Comparison of ENCODE assay signal across 24 cellular contexts in genomic region chr14:100448376-100448775, GRCh38.
A peak's percentile ranks its signal among the peaks of the same experiment; 100 is the strongest.
DNase-seq lines count a peak whose midpoint lies in the region; ATAC-seq, FAIRE-seq and TF ChIP-seq lines count a peak whose summit lies in the region.
"Had no signal": no experiment of that assay in that cellular context is flagged by ENCODE, and none has a peak within 500 bp of the region (broad histone marks: within the 10 kb centered on the region; RNA-seq: fewer than 3 reads in every experiment).

No MANE protein-coding gene starts in this region.

- no peak for TF ChIP-seq POLR2A in GM18505 (IDR thresholded peaks at IDR 0.05; ENCODE audit: borderline replicate concordance, extremely low read depth, insufficient read depth, insufficient read length)

- no peaks in the 10 kb centered on the region for H3K27me3 ChIP-seq in bronchial epithelial cell (ENCODE audit: control insufficient read depth, insufficient read depth, low read length)
- H3K27me3 ChIP-seq: SJSA1 had no signal

- H3K4me3 ChIP-seq in bronchial epithelial cell (ENCODE audit: low read depth, low read length): no peak overlapping the region
- no peak overlapping the region for H3K4me3 ChIP-seq in mucosa of descending colon
- H3K4me3 ChIP-seq: A549, SJSA1 had no signal

- H3K36me3 Mint-ChIP-seq in activated naive CD8-positive, alpha-beta T cell treated with anti-CD3 and anti-CD28 coated beads, Interleukin-2, amount 10 ng/mL, durations not matched to agents 7 days and 5 days: peaks cover 2% of the 10 kb centered on the region
- no peaks in the 10 kb centered on the region for H3K36me3 Mint-ChIP-seq in activated naive CD8-positive, alpha-beta T cell treated with anti-CD3 and anti-CD28 coated beads for 36 hours

- TF ChIP-seq CTCF in bronchial epithelial cell (IDR thresholded peaks at IDR 0.05; ENCODE audit: insufficient read depth, low read length, severe bottlenecking) (no peak), mucosa of descending colon (IDR thresholded peaks at IDR 0.05) (no peak)

- no peaks in the 10 kb centered on the region for H3K36me3 ChIP-seq in bronchial epithelial cell (ENCODE audit: control insufficient read depth, insufficient read depth, low read length)
- H3K36me3 ChIP-seq in mucosa of descending colon (ENCODE audit: low read depth): no peaks in the 10 kb centered on the region
- H3K36me3 ChIP-seq: SJSA1 had no signal

- H3K9me3 Mint-ChIP-seq in activated naive CD8-positive, alpha-beta T cell treated with anti-CD3 and anti-CD28 coated beads, Interleukin-2, amount 10 ng/mL, durations not matched to agents 7 days and 5 days: no peaks in the 10 kb centered on the region
- no peaks in the 10 kb centered on the region for H3K9me3 Mint-ChIP-seq in activated naive CD8-positive, alpha-beta T cell treated with anti-CD3 and anti-CD28 coated beads for 36 hours
- H3K9me3 Mint-ChIP-seq: CD14-positive monocyte had no signal

- no peaks in the 10 kb centered on the region for H3K27me3 Mint-ChIP-seq in activated naive CD8-positive, alpha-beta T cell treated with anti-CD3 and anti-CD28 coated beads, Interleukin-2, amount 10 ng/mL, durations not matched to agents 7 days and 5 days
- H3K27me3 Mint-ChIP-seq in activated naive CD8-positive, alpha-beta T cell treated with anti-CD3 and anti-CD28 coated beads for 36 hours: no peaks in the 10 kb centered on the region
- H3K27me3 Mint-ChIP-seq: B cell had no signal

- no peak for FAIRE-seq in bronchial epithelial cell (lab: Jason Lieb, UNC)
- FAIRE-seq: A549, GM19239 had no signal

- no peak for ATAC-seq in activated naive CD8-positive, alpha-beta T cell treated with anti-CD3 and anti-CD28 coated beads, Interleukin-2, amount 10 ng/mL, durations not matched to agents 7 days and 5 days (ENCODE audit: low read depth)
- ATAC-seq in mucosa of descending colon (peak; percentile 42), GM18505 (IDR thresholded peaks at IDR 0.05; ENCODE audit: unreplicated experiment) (no peak)
- ATAC-seq: A549, Right ventricle myocardium inferior had no signal

- H3K27ac Mint-ChIP-seq in activated naive CD8-positive, alpha-beta T cell treated with anti-CD3 and anti-CD28 coated beads, Interleukin-2, amount 10 ng/mL, durations not matched to agents 7 days and 5 days: peak overlapping the region; percentile 37
- H3K27ac Mint-ChIP-seq in activated naive CD8-positive, alpha-beta T cell treated with anti-CD3 and anti-CD28 coated beads for 36 hours: no peak overlapping the region
- H3K27ac Mint-ChIP-seq: B cell had no signal

- H3K9me3 ChIP-seq in mucosa of descending colon: no peaks in the 10 kb centered on the region
- H3K9me3 ChIP-seq: A549, SJSA1 had no signal

- DNase-seq in activated naive CD8-positive, alpha-beta T cell treated with anti-CD3 and anti-CD28 coated beads, Interleukin-2, amount 10 ng/mL, durations not matched to agents 7 days and 5 days: no peak
- DNase-seq in activated naive CD8-positive, alpha-beta T cell treated with anti-CD3 and anti-CD28 coated beads for 36 hours: no peak
- DNase-seq in bronchial epithelial cell (ENCODE audit: low read depth) (peak; percentile 10), mucosa of descending colon (no peak), mucosa of gallbladder (ENCODE audit: low spot score) (no peak), NCI-H146 (lab: John Stamatoyannopoulos, UW) (no peak)
- DNase-seq: DMS53, GDM1, GOT3, Karpas-422, NCI-H1092 treated with DMSO at 0.1 percent for 48 hours, NCI-H1436 treated with DMSO at 0.1 percent for 48 hours, NCI-H2081, NCI-H2171 treated with DMSO at 0.1 percent for 48 hours, NCI-H524 treated with DMSO at 0.1 percent for 48 hours, NCI-H82, OCI-M1 had no signal

- peaks cover 6% of the 10 kb centered on the region for H3K4me1 Mint-ChIP-seq in activated naive CD8-positive, alpha-beta T cell treated with anti-CD3 and anti-CD28 coated beads, Interleukin-2, amount 10 ng/mL, durations not matched to agents 7 days and 5 days
- H3K4me1 Mint-ChIP-seq in activated naive CD8-positive, alpha-beta T cell treated with anti-CD3 and anti-CD28 coated beads for 36 hours: peaks cover 14% of the 10 kb centered on the region

- POLR2A ChIA-PET in activated naive CD8-positive, alpha-beta T cell treated with anti-CD3 and anti-CD28 coated beads, Interleukin-2, amount 10 ng/mL, durations not matched to agents 7 days and 5 days (lab: Charles Lee): no interaction called here

- intact Hi-C loops in mucosa of descending colon (cut with DNase I, micrococcal nuclease): no loop called here

- no peak overlapping the region for H3K4me3 Mint-ChIP-seq in activated naive CD8-positive, alpha-beta T cell treated with anti-CD3 and anti-CD28 coated beads, Interleukin-2, amount 10 ng/mL, durations not matched to agents 7 days and 5 days
- no peak overlapping the region for H3K4me3 Mint-ChIP-seq in activated naive CD8-positive, alpha-beta T cell treated with anti-CD3 and anti-CD28 coated beads for 36 hours
- H3K4me3 Mint-ChIP-seq: B cell, CD14-positive monocyte had no signal

- H3K4me1 ChIP-seq in mucosa of descending colon (ENCODE audit: low read depth): no peaks in the 10 kb centered on the region
- H3K4me1 ChIP-seq: SJSA1 had no signal
